Comparison of ENCODE assay signal across 10 cellular contexts in the genomic region with DNA sequence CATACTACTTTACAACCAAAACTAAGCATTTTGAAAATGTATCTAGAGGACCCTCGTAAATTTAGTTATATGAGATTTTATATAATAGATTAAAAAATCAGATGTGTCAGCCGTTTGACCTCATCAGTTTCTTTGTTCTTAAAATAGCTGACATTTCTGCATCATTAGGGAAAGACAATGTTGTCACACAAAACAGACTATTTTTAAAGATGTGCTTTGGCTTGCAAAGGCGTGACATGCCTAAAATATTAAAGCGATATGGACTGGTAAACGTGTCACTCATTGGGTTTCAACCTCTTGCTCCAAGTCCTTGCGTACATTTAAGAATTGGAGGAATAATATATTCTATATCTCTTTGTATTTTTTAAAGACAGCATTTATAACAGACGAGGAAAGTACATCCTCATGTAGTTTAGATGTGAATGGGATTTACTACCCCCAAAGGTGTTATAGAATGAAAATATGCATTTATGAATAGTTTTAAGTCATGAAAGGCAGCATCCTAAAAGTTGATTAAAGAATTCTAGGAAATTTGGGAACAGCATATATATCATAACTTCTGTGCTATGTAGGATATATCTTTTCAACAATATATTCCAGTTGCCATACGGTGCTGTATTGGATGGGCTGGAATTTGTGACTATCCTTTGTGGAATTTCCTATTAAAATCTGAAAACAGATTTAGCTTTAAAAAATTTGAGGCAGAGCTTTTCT. TPM values are rescaled to one million over a fixed set of nuclear protein-coding genes. Genes with fewer than 3 reads are reported as not detected.
DNase-seq lines count a peak whose midpoint lies in the region; ATAC-seq and TF ChIP-seq lines count a peak whose summit lies in the region.
"Had no signal": no experiment of that assay in that cellular context is flagged by ENCODE, and none has a peak within 500 bp of the region (broad histone marks: within the 10 kb centered on the region; RNA-seq: fewer than 3 reads in every experiment).

No MANE protein-coding gene starts in this region.

- intact Hi-C loops in Panc1 (cut with micrococcal nuclease; ENCODE audit: unreplicated experiment), result no loop called here

- peak overlapping the region; percentile 26 to 86 for H3K27ac Mint-ChIP-seq in effector memory CD8-positive, alpha-beta T cell

- H3K4me3 ChIP-seq in DND-41 (ENCODE audit: low read depth in 1 of 2, low read length in 2 of 2) (no peak overlapping the region), Panc1 (ENCODE audit: low read depth in 2 of 2, low read length in 2 of 2) (peak overlapping the region in 1 of 2 experiments; percentile 98; a peak in 1 of 4 replicates), osteoblast (ENCODE audit: insufficient read depth, low read length) (peak overlapping the region; percentile 6)

- H3K27me3 ChIP-seq in DND-41 (ENCODE audit: insufficient read depth, low read length, poor library complexity) (no peaks in the 10 kb centered on the region), Panc1 (ENCODE audit: control insufficient read depth, insufficient read depth, low read length) (no peaks in the 10 kb centered on the region), osteoblast (ENCODE audit: insufficient read depth, low read length) (no peaks in the 10 kb centered on the region)

- peaks cover 70% of the 10 kb centered on the region for H3K36me3 Mint-ChIP-seq in effector memory CD8-positive, alpha-beta T cell (ENCODE audit: insufficient read depth)

- DNase-seq in DND-41 (no peak), Panc1 (ENCODE audit: low read depth, low spot score) (no peak), osteoblast (ENCODE audit: insufficient read length, low spot score, missing footprints) (no peak), NK-92 (lab: John Stamatoyannopoulos, UW; ENCODE audit: unreplicated experiment) (no peak)
- no peak for DNase-seq in effector memory CD8-positive, alpha-beta T cell
- DNase-seq: activated CD8-positive, alpha-beta memory T cell treated with anti-CD3 and anti-CD28 coated beads, Interleukin-2, amount 50 U/mL, for 48 hours; SHP77 had no signal

- no peak overlapping the region for H3K27ac ChIP-seq in DND-41 (ENCODE audit: low read length)
- H3K27ac ChIP-seq in Panc1 (ENCODE audit: low read length), result peak overlapping the region; percentile 100
- H3K27ac ChIP-seq in osteoblast (ENCODE audit: low read depth, low read length), result peak overlapping the region; percentile 86

- no peak overlapping the region for H2AFZ ChIP-seq in DND-41 (ENCODE audit: low read depth, low read length)
- no peak overlapping the region for H2AFZ ChIP-seq in osteoblast (ENCODE audit: low read length)

- H3K4me1 ChIP-seq in DND-41 (ENCODE audit: insufficient read depth, low read length), result peaks cover 30% of the 10 kb centered on the region
- peaks cover 59% of the 10 kb centered on the region for H3K4me1 ChIP-seq in Panc1 (ENCODE audit: control insufficient read depth, insufficient read depth, low read length)
- peaks cover 49% of the 10 kb centered on the region for H3K4me1 ChIP-seq in osteoblast (ENCODE audit: insufficient read depth, low read length)

- H3K4me3 Mint-ChIP-seq in effector memory CD8-positive, alpha-beta T cell, result peak overlapping the region; percentile 63 to 78

- H3K27me3 Mint-ChIP-seq in effector memory CD8-positive, alpha-beta T cell, result no peaks in the 10 kb centered on the region

- in situ Hi-C loops in Panc1 (cut with HindIII; ENCODE audit: low pct_unique_long_range_greater_than_20kb, low sequenced_read_pairs), result no loop called here

- H3K9me3 ChIP-seq in DND-41 (ENCODE audit: insufficient read depth, low read length, severe bottlenecking) (no peaks in the 10 kb centered on the region), Panc1 (ENCODE audit: control insufficient read depth, insufficient read depth, low read depth, low read length) (no peaks in the 10 kb centered on the region), osteoblast (ENCODE audit: low read depth, low read length) (no peaks in the 10 kb centered on the region)

- H3K36me3 ChIP-seq in DND-41 (ENCODE audit: insufficient read depth, low read length) (peaks cover 65% of the 10 kb centered on the region), Panc1 (ENCODE audit: control insufficient read depth, insufficient read depth, low read length) (peaks cover 59% of the 10 kb centered on the region), osteoblast (ENCODE audit: insufficient read depth, low read length) (peaks cover 51% of the 10 kb centered on the region)

- H4K20me1 ChIP-seq in DND-41 (ENCODE audit: insufficient read depth, low read length) (peaks cover 19% of the 10 kb centered on the region; the same call in 1 of the 2 replicates), osteoblast (ENCODE audit: insufficient read depth, low read length) (peaks cover 22% of the 10 kb centered on the region)

- no peak overlapping the region for H3K9ac ChIP-seq in DND-41 (ENCODE audit: low read depth, low read length)

- peaks cover 43 to 62% of the 10 kb centered on the region in 2 donors for H3K4me1 Mint-ChIP-seq in effector memory CD8-positive, alpha-beta T cell (ENCODE audit: low read depth in 2 of 2)

- CTCF ChIA-PET in Panc1 (lab: Charles Lee), result no interaction called here

- POLR2A ChIA-PET in Panc1 (lab: Charles Lee), result interaction anchor here (0.5 to 0.9 kb wide), 2 partner anchors 196 to 200 kb away, joined by 3 to 5 read pairs; no protein-coding TSS in a partner anchor

- TF ChIP-seq CTCF in DND-41 (IDR thresholded peaks at IDR 0.05; ENCODE audit: borderline replicate concordance, extremely low read depth, low read length, poor library complexity, severe bottlenecking) (no peak), Panc1 (IDR thresholded peaks at IDR 0.05) (no peak), osteoblast (IDR thresholded peaks at IDR 0.05; ENCODE audit: extremely low read depth, low read depth, low read length) (no peak)

- H3K79me2 ChIP-seq in DND-41 (ENCODE audit: insufficient read depth, low read length), result peaks cover 66% of the 10 kb centered on the region
- peaks cover 74% of the 10 kb centered on the region for H3K79me2 ChIP-seq in osteoblast (ENCODE audit: insufficient read depth, low read length)

- no TSS peak for BruUV-seq in Panc1 (replicated peaks; lab: Mats Ljungman, UMichigan)

- H3K4me2 ChIP-seq in DND-41 (ENCODE audit: insufficient read depth, low read length), result peak overlapping the region; percentile 16; the same call in 1 of the 2 replicates
- peak overlapping the region; percentile 97 for H3K4me2 ChIP-seq in osteoblast (ENCODE audit: insufficient read depth, low read length)

- no peaks in the 10 kb centered on the region for H3K9me3 Mint-ChIP-seq in effector memory CD8-positive, alpha-beta T cell

- ATAC-seq in DND-41 (ENCODE audit: insufficient read depth, low read depth), result no peak
- no peak for ATAC-seq in Panc1
- no peak for ATAC-seq in effector memory CD8-positive, alpha-beta T cell (replicated peaks)
- ATAC-seq in HG03095 (IDR thresholded peaks at IDR 0.05; ENCODE audit: unreplicated experiment), result no peak
- ATAC-seq in GM21528 (IDR thresholded peaks at IDR 0.05; ENCODE audit: low FRiP score, unreplicated experiment), result no peak
- ATAC-seq in HG02571 (IDR thresholded peaks at IDR 0.05; ENCODE audit: unreplicated experiment), result no peak

RNA-seq across cellular contexts. Expression of a gene that starts 3.8 kb away (rescaled TPM):
- 489 TPM for total RNA-seq in Panc1 (2021; ENCODE audit: unreplicated experiment)
- polyA plus RNA-seq in Panc1 (2012; ENCODE audit: insufficient read length), result 606 TPM
- total RNA-seq in osteoblast, result 572 and 626 TPM in 2 replicates

RNA-seq across cellular contexts. Expression of a gene that starts 10.5 kb away (rescaled TPM):
- 420 TPM for total RNA-seq in Panc1 (2021; ENCODE audit: unreplicated experiment)
- polyA plus RNA-seq in Panc1 (2012; ENCODE audit: insufficient read length), result 368 TPM
- 278 and 283 TPM in 2 replicates for total RNA-seq in osteoblast

RNA-seq across cellular contexts. Expression of a gene that starts 31.6 kb away (rescaled TPM):
- total RNA-seq in Panc1 (2021; ENCODE audit: unreplicated experiment), result 0.92 TPM
- 1.7 TPM for polyA plus RNA-seq in Panc1 (2012; ENCODE audit: insufficient read length)
- total RNA-seq in osteoblast, result 1.5 and 1.8 TPM in 2 replicates
